ENCODE assay signal across 8 cellular contexts in genomic region chr20:833450-834150, GRCh38. TPM values are rescaled to one million over a fixed set of nuclear protein-coding genes. Genes with fewer than 3 reads are reported as not detected.
A peak's percentile ranks its signal among the peaks of the same experiment; 100 is the strongest.
DNase-seq lines count a peak whose midpoint lies in the region; TF ChIP-seq lines count a peak whose summit lies in the region.

TSS of gene FAM110A (plus strand) at chr20:833715. CDS start at chr20:844805, 11,090 bp downstream.

- peaks cover 13% of the 10 kb centered on the region for H3F3A ChIP-seq in MM.1S (ENCODE audit: insufficient read depth, low read length)

- H3K4me1 Mint-ChIP-seq in nephron progenitor cell = peaks cover 31% of the 10 kb centered on the region
- H3K4me1 Mint-ChIP-seq in stimulated activated naive CD8-positive, alpha-beta T cell treated with anti-CD3 and anti-CD28 coated beads, Interleukin-15, Interleukin-2, amounts not matched to agents 100 ng/mL and 50 ng/mL, for 24 hours (ENCODE audit: low read depth) = peaks cover 50% of the 10 kb centered on the region

- H3K9me3 ChIP-seq in MM.1S (replicated peaks; ENCODE audit: insufficient read depth, low read length) = no peaks in the 10 kb centered on the region

- H3K27ac Mint-ChIP-seq in nephron progenitor cell = no peak within 1 kb of the TSS
- peak within 1 kb of the TSS; percentile 81 for H3K27ac Mint-ChIP-seq in stimulated activated naive CD8-positive, alpha-beta T cell treated with anti-CD3 and anti-CD28 coated beads, Interleukin-15, Interleukin-2, amounts not matched to agents 100 ng/mL and 50 ng/mL, for 24 hours

- peaks cover 19% of the 10 kb centered on the region for H3K27me3 Mint-ChIP-seq in nephron progenitor cell (ENCODE audit: low read depth, poor library complexity)
- H3K27me3 Mint-ChIP-seq in stimulated activated naive CD8-positive, alpha-beta T cell treated with anti-CD3 and anti-CD28 coated beads, Interleukin-15, Interleukin-2, amounts not matched to agents 100 ng/mL and 50 ng/mL, for 24 hours = no peaks in the 10 kb centered on the region

- H3K9me3 Mint-ChIP-seq in nephron progenitor cell = peaks cover 6% of the 10 kb centered on the region
- no peaks in the 10 kb centered on the region for H3K9me3 Mint-ChIP-seq in stimulated activated naive CD8-positive, alpha-beta T cell treated with anti-CD3 and anti-CD28 coated beads, Interleukin-15, Interleukin-2, amounts not matched to agents 100 ng/mL and 50 ng/mL, for 24 hours

- H3K4me2 ChIP-seq in MM.1S (ENCODE audit: low read depth, low read length) = peak within 1 kb of the TSS; percentile 90

- H4K20me1 ChIP-seq in MM.1S (ENCODE audit: insufficient read depth, low read length) = no peaks in the 10 kb centered on the region

- H3K79me2 ChIP-seq in MM.1S (ENCODE audit: low read length) = peaks cover 45% of the 10 kb centered on the region

- H3K4me3 ChIP-seq in MM.1S (ENCODE audit: low read length) (peak within 1 kb of the TSS; percentile 68), fibroblast of the aortic adventitia (ENCODE audit: low read depth, low read length) (peak within 1 kb of the TSS; percentile 88)

- peaks cover 9% of the 10 kb centered on the region for H3K36me3 Mint-ChIP-seq in nephron progenitor cell (ENCODE audit: low read depth)
- H3K36me3 Mint-ChIP-seq in stimulated activated naive CD8-positive, alpha-beta T cell treated with anti-CD3 and anti-CD28 coated beads, Interleukin-15, Interleukin-2, amounts not matched to agents 100 ng/mL and 50 ng/mL, for 24 hours (ENCODE audit: low read depth) = peaks cover 4% of the 10 kb centered on the region

- no peaks in the 10 kb centered on the region for H3K36me3 ChIP-seq in MM.1S (replicated peaks; ENCODE audit: insufficient read depth, low read length)

- H3K27me3 ChIP-seq in MM.1S (replicated peaks; ENCODE audit: insufficient read depth, low read length) = no peaks in the 10 kb centered on the region

- H2AFZ ChIP-seq in MM.1S (ENCODE audit: low read length) = peak within 1 kb of the TSS; percentile 87

- peaks cover 28% of the 10 kb centered on the region for H3K4me1 ChIP-seq in MM.1S (ENCODE audit: low read length)

- H3K9me2 ChIP-seq in MM.1S (replicated peaks; ENCODE audit: insufficient read depth, low read length) = no peaks in the 10 kb centered on the region

- TF ChIP-seq CTCF in MM.1S (IDR thresholded peaks at IDR 0.05; ENCODE audit: low read length) (no peak), fibroblast of the aortic adventitia (IDR thresholded peaks at IDR 0.05; ENCODE audit: insufficient read depth, low read length) (no peak), nephron progenitor cell (IDR thresholded peaks at IDR 0.05) (no peak)

- H3K4me3 Mint-ChIP-seq in nephron progenitor cell = peak within 1 kb of the TSS; percentile 87
- H3K4me3 Mint-ChIP-seq in stimulated activated naive CD8-positive, alpha-beta T cell treated with anti-CD3 and anti-CD28 coated beads, Interleukin-15, Interleukin-2, amounts not matched to agents 100 ng/mL and 50 ng/mL, for 24 hours = peak within 1 kb of the TSS; percentile 83

- peak within 1 kb of the TSS; percentile 47; the same call in 1 of the 2 replicates for H3K27ac ChIP-seq in MM.1S (ENCODE audit: low read length)

- peak within 1 kb of the TSS; percentile 84 for H3K9ac ChIP-seq in MM.1S (ENCODE audit: low read length)

- DNase-seq in GDM1 (lab: John Stamatoyannopoulos, UW) (peak; percentile 97), HCEC 1CT (peak; percentile 96), MM.1S (peak; percentile 93), SIG-M5 (lab: John Stamatoyannopoulos, UW) (peak; percentile 65), fibroblast of the aortic adventitia (ENCODE audit: low read depth) (peak; percentile 91), nephron progenitor cell (peak; percentile 93)
- DNase-seq in activated effector memory CD4-positive, alpha-beta T cell treated with anti-CD3 and anti-CD28 coated beads, Interleukin-2, amount 50 U/mL, for 16 hours = peak; percentile 99

RNA-seq across cellular contexts. Expression of gene FAM110A, which starts in this region (rescaled TPM):
- total RNA-seq in fibroblast of the aortic adventitia (ENCODE audit: low replicate concordance) = 5.4 and 5.5 TPM in 2 replicates

Comparison
In these comparisons a context has a peak if more than half of its experiments do, and no peak if none do; other contexts are left out.
1. Peak in every context shown above with its lines: DNase-seq, H3K4me3 ChIP-seq and H3K27ac ChIP-seq.